Comparison of ENCODE assay signal across 15 cellular contexts in genomic region chr10:125641398-125641797, GRCh38. TPM values are rescaled to one million over a fixed set of nuclear protein-coding genes. Genes with fewer than 3 reads are reported as not detected.
DNase-seq lines count a peak whose midpoint lies in the region; ATAC-seq and TF ChIP-seq lines count a peak whose summit lies in the region.
"Had no signal": no experiment of that assay in that cellular context is flagged by ENCODE, and none has a peak within 500 bp of the region (broad histone marks: within the 10 kb centered on the region; RNA-seq: fewer than 3 reads in every experiment).

No MANE protein-coding gene starts in this region.

- no peak overlapping the region for H3K9ac ChIP-seq in GM23248
- H3K9ac ChIP-seq: BLaER1 treated with 17β-estradiol and CSF1 and Interleukin-3, amounts not matched to agents 10 nM and 100 nM had no signal

- no peaks in the 10 kb centered on the region for H3K9me3 ChIP-seq in GM23248 (ENCODE audit: low read depth)

- DNase-seq in EH (ENCODE audit: low read depth), result peak; percentile 64
- DNase-seq in GM23248, result peak; percentile 27
- DNase-seq in RPMI7951 (ENCODE audit: low read depth), result peak; percentile 4
- DNase-seq in epithelial cell of esophagus (ENCODE audit: low read depth), result peak; percentile 32
- DNase-seq in activated CD4-positive, alpha-beta T cell treated with anti-CD3 and anti-CD28 coated beads, Interleukin-2, amount 10 ng/mL, durations not matched to agents 24 days and 14 days, result no peak
- no peak for DNase-seq in NCI-H446 treated with DMSO at 0.1 percent for 48 hours (lab: John Stamatoyannopoulos, UW)
- DNase-seq in stimulated activated naive CD4-positive, alpha-beta T cell treated with Interleukin-2 at 50 U/mL for 16 hours (lab: John Stamatoyannopoulos, UW), result no peak
- DNase-seq: ACHN; CD4-positive, CD25-positive, alpha-beta regulatory T cell; DMS53; GOT3; H9 had no signal

- no peaks in the 10 kb centered on the region for H3K36me3 Mint-ChIP-seq in activated CD4-positive, alpha-beta T cell treated with anti-CD3 and anti-CD28 coated beads, Interleukin-2, amount 10 ng/mL, durations not matched to agents 24 days and 14 days (ENCODE audit: low read depth)
- H3K36me3 Mint-ChIP-seq: CD4-positive, CD25-positive, alpha-beta regulatory T cell had no signal

- H3K4me3 ChIP-seq in GM23248 (no peak overlapping the region), epithelial cell of esophagus (ENCODE audit: low read length) (no peak overlapping the region)
- H3K4me3 ChIP-seq: BLaER1 treated with 17β-estradiol and CSF1 and Interleukin-3, amounts not matched to agents 10 nM and 100 nM had no signal

- H3K27ac ChIP-seq in GM23248, result no peak overlapping the region
- H3K27ac ChIP-seq: BLaER1 treated with 17β-estradiol and CSF1 and Interleukin-3, amounts not matched to agents 10 nM and 100 nM had no signal

- no peak for TF ChIP-seq CTCF in epithelial cell of esophagus (IDR thresholded peaks at IDR 0.05; ENCODE audit: insufficient read depth, low read depth, low read length, missing control alignments)

- no peak overlapping the region for H3K4me2 ChIP-seq in GM23248 (ENCODE audit: unreplicated experiment)
- H3K4me2 ChIP-seq: BLaER1 treated with 17β-estradiol and CSF1 and Interleukin-3, amounts not matched to agents 10 nM and 100 nM had no signal

- no peaks in the 10 kb centered on the region for H3K4me1 ChIP-seq in GM23248 (ENCODE audit: insufficient read depth)

- no peaks in the 10 kb centered on the region for H3K9me3 Mint-ChIP-seq in activated CD4-positive, alpha-beta T cell treated with anti-CD3 and anti-CD28 coated beads, Interleukin-2, amount 10 ng/mL, durations not matched to agents 24 days and 14 days

- H3K27me3 ChIP-seq in GM23248 (replicated peaks; ENCODE audit: insufficient read depth), result peaks cover 29% of the 10 kb centered on the region
- H3K27me3 ChIP-seq: BLaER1 treated with 17β-estradiol and CSF1 and Interleukin-3, amounts not matched to agents 10 nM and 100 nM had no signal

- no peaks in the 10 kb centered on the region for H3F3A ChIP-seq in GM23248 (ENCODE audit: insufficient read depth)

- 25 to 28% methylated on average over 3 of the region's 3 CpGs for WGBS in GM23248 (ENCODE audit: low coverage in 1 of 2, low lambda C conversion rate in 2 of 2, missing lambda C conversion rate in 2 of 2), 2 experiments

- no peaks in the 10 kb centered on the region for H3K79me2 ChIP-seq in GM23248 (ENCODE audit: insufficient read depth)

- intact Hi-C loops in activated CD4-positive, alpha-beta T cell treated with anti-CD3 and anti-CD28 coated beads, Interleukin-2, amount 10 ng/mL, durations not matched to agents 24 days and 14 days (cut with micrococcal nuclease), result no loop called here

- no peaks in the 10 kb centered on the region for H3K4me1 Mint-ChIP-seq in activated CD4-positive, alpha-beta T cell treated with anti-CD3 and anti-CD28 coated beads, Interleukin-2, amount 10 ng/mL, durations not matched to agents 24 days and 14 days
- H3K4me1 Mint-ChIP-seq: CD4-positive, CD25-positive, alpha-beta regulatory T cell had no signal

- H3K27me3 Mint-ChIP-seq in activated CD4-positive, alpha-beta T cell treated with anti-CD3 and anti-CD28 coated beads, Interleukin-2, amount 10 ng/mL, durations not matched to agents 24 days and 14 days, result no peaks in the 10 kb centered on the region

- no peaks in the 10 kb centered on the region for H4K20me1 ChIP-seq in GM23248 (ENCODE audit: insufficient read depth)
- H4K20me1 ChIP-seq: BLaER1 treated with 17β-estradiol and CSF1 and Interleukin-3, amounts not matched to agents 10 nM and 100 nM had no signal

- in situ Hi-C loops in GM23248 (cut with MboI), result no loop called here

- H3K36me3 ChIP-seq in GM23248 (ENCODE audit: low read depth), result no peaks in the 10 kb centered on the region
- H3K36me3 ChIP-seq: BLaER1 treated with 17β-estradiol and CSF1 and Interleukin-3, amounts not matched to agents 10 nM and 100 nM had no signal

- H3K9me2 ChIP-seq in GM23248 (ENCODE audit: insufficient read depth), result no peaks in the 10 kb centered on the region

- no peak overlapping the region for H3K4me3 Mint-ChIP-seq in activated CD4-positive, alpha-beta T cell treated with anti-CD3 and anti-CD28 coated beads, Interleukin-2, amount 10 ng/mL, durations not matched to agents 24 days and 14 days
- H3K4me3 Mint-ChIP-seq: CD4-positive, CD25-positive, alpha-beta regulatory T cell; H9 had no signal

- H2AFZ ChIP-seq in GM23248, result no peak overlapping the region

- no peak overlapping the region for H3K27ac Mint-ChIP-seq in activated CD4-positive, alpha-beta T cell treated with anti-CD3 and anti-CD28 coated beads, Interleukin-2, amount 10 ng/mL, durations not matched to agents 24 days and 14 days
- H3K27ac Mint-ChIP-seq: CD4-positive, CD25-positive, alpha-beta regulatory T cell had no signal

- ATAC-seq in HG02759 (IDR thresholded peaks at IDR 0.05; ENCODE audit: unreplicated experiment), result no peak

RNA-seq across cellular contexts. Expression of gene TEX36, which starts 41.6 kb away (rescaled TPM):
- 0.76 TPM in 1 of 2 replicates, not detected in the other for total RNA-seq in GM23248 (2014; rRNA removed; shearing (Covaris generic))
- 0.34 and 0.35 TPM in 2 replicates for polyA plus RNA-seq in GM23248 (2016; fragmentation: Nextera tagmentation; extraction: Ambion mirVana)
- total RNA-seq in RPMI7951 (2014; rRNA removed; shearing (Covaris generic)), result not detected in 2 replicates
- total RNA-seq in activated CD4-positive, alpha-beta T cell treated with anti-CD3 and anti-CD28 coated beads, Interleukin-2, amount 10 ng/mL, durations not matched to agents 24 days and 14 days, result not detected in 2 replicates
- total RNA-seq: A172; CD4-positive, CD25-positive, alpha-beta regulatory T cell; H9 had no signal
- polyA plus RNA-seq: CD4-positive, CD25-positive, alpha-beta regulatory T cell had no signal

Comparison
In these comparisons a context has a peak if more than half of its experiments do, and no peak if none do; other contexts are left out.
1. DNase-seq: peak in EH (single experiment), GM23248 (single experiment), RPMI7951 (single experiment) and epithelial cell of esophagus (single experiment); none in activated CD4-positive, alpha-beta T cell treated with anti-CD3 and anti-CD28 coated beads, Interleukin-2, amount 10 ng/mL, durations not matched to agents 24 days and 14 days (single experiment), NCI-H446 treated with DMSO at 0.1 percent for 48 hours (single experiment) and stimulated activated naive CD4-positive, alpha-beta T cell treated with Interleukin-2 at 50 U/mL for 16 hours (single experiment).